1 cellular context compared by ENCODE assay signal in genomic region chr3:105869982-105870381, GRCh38.
TF ChIP-seq lines count a peak whose summit lies in the region.

No MANE protein-coding gene starts in this region.

TF ChIP-seq in GM23338, 12 proteins besides CTCF, POLR2A, EP300 and RAD21 (continued from another document):
- TF ChIP-seq NANOG (IDR thresholded peaks at IDR 0.05; ENCODE audit: borderline replicate concordance) (no peak), ZNF114 (CRISPR knock-in tag; IDR thresholded peaks at IDR 0.05) (no peak), EZH2 (IDR thresholded peaks at IDR 0.05; ENCODE audit: low read depth, unreplicated experiment) (no peak), EZH2phosphoT487 (IDR thresholded peaks at IDR 0.05; ENCODE audit: unreplicated experiment) (no peak)
